In genomic region chr15:44102675-44103254, GRCh38 we compare ENCODE assay signal across 9 cellular contexts.
DNase-seq lines count a peak whose midpoint lies in the region; ATAC-seq and TF ChIP-seq lines count a peak whose summit lies in the region.
"Had no signal": no experiment of that assay in that cellular context is flagged by ENCODE, and none has a peak within 500 bp of the region (broad histone marks: within the 10 kb centered on the region; RNA-seq: fewer than 3 reads in every experiment).

No MANE protein-coding gene starts in this region.

- no peaks in the 10 kb centered on the region for H3K4me1 Mint-ChIP-seq in effector memory CD8-positive, alpha-beta T cell (ENCODE audit: low read depth in 2 of 2)

- peaks cover 47% of the 10 kb centered on the region for H3K4me1 ChIP-seq in GM23248 (ENCODE audit: insufficient read depth)
- peaks cover 18% of the 10 kb centered on the region for H3K4me1 ChIP-seq in SJCRH30
- no peaks in the 10 kb centered on the region for H3K4me1 ChIP-seq in prostate gland (replicated peaks)

- peaks cover 17 to 20% of the 10 kb centered on the region in 2 donors for H3K27me3 Mint-ChIP-seq in effector memory CD8-positive, alpha-beta T cell

- H3K9me2 ChIP-seq in GM23248 (ENCODE audit: insufficient read depth): no peaks in the 10 kb centered on the region

- peak overlapping the region; percentile 89 for H3K27ac ChIP-seq in GM23248
- H3K27ac ChIP-seq in SJCRH30: peak overlapping the region; percentile 41
- peak overlapping the region in 1 of 2 donors; percentile 50 for H3K27ac ChIP-seq in prostate gland
- H3K27ac ChIP-seq: skin epidermis had no signal

- no peak overlapping the region for H3K4me3 Mint-ChIP-seq in effector memory CD8-positive, alpha-beta T cell

- H3K27me3 ChIP-seq in GM23248 (replicated peaks; ENCODE audit: insufficient read depth) (no peaks in the 10 kb centered on the region), SJCRH30 (no peaks in the 10 kb centered on the region), prostate gland (replicated peaks; ENCODE audit: insufficient read depth) (no peaks in the 10 kb centered on the region)

- intact Hi-C loops in prostate gland (cut with DNase I): no loop called here

- H4K20me1 ChIP-seq in GM23248 (ENCODE audit: insufficient read depth): no peaks in the 10 kb centered on the region

- no peak overlapping the region for H3K27ac Mint-ChIP-seq in effector memory CD8-positive, alpha-beta T cell

- peaks cover 45% of the 10 kb centered on the region for H3F3A ChIP-seq in GM23248 (ENCODE audit: insufficient read depth)

- no peak overlapping the region for H2AFZ ChIP-seq in GM23248

- DNase-seq in GM23248 (peak; percentile 99), SJCRH30 (peak; percentile 45 to 72), foreskin melanocyte (peak; percentile 100), prostate gland (ENCODE audit: low spot score) (peak; percentile 63)
- DNase-seq in effector CD4-positive, alpha-beta T cell: no peak
- no peak for DNase-seq in effector memory CD8-positive, alpha-beta T cell

- H3K9me3 ChIP-seq in GM23248 (ENCODE audit: low read depth) (no peaks in the 10 kb centered on the region), SJCRH30 (replicated peaks) (no peaks in the 10 kb centered on the region), prostate gland (no peaks in the 10 kb centered on the region)

- no peaks in the 10 kb centered on the region for H3K36me3 Mint-ChIP-seq in effector memory CD8-positive, alpha-beta T cell (ENCODE audit: insufficient read depth)

- H3K9ac ChIP-seq in GM23248: peak overlapping the region; percentile 61

- no peaks in the 10 kb centered on the region for H3K36me3 ChIP-seq in GM23248 (ENCODE audit: low read depth)
- no peaks in the 10 kb centered on the region for H3K36me3 ChIP-seq in SJCRH30
- H3K36me3 ChIP-seq in prostate gland: no peaks in the 10 kb centered on the region

- TF ChIP-seq CTCF in prostate gland (IDR thresholded peaks at IDR 0.05): no peak

- peak overlapping the region; percentile 73 for H3K4me2 ChIP-seq in GM23248 (ENCODE audit: unreplicated experiment)

- H3K79me2 ChIP-seq in GM23248 (ENCODE audit: insufficient read depth): no peaks in the 10 kb centered on the region

- in situ Hi-C loops in GM23248 (cut with MboI): no loop called here

- no peak for TF ChIP-seq POLR2A in prostate gland (IDR thresholded peaks at IDR 0.05)

- H3K4me3 ChIP-seq in GM23248 (peak overlapping the region; percentile 44; the same call in 1 of the 2 replicates), SJCRH30 (no peak overlapping the region), prostate gland (no peak overlapping the region)
- H3K4me3 ChIP-seq: skin epidermis had no signal

- no peak for ATAC-seq in HG02588 (IDR thresholded peaks at IDR 0.05; ENCODE audit: unreplicated experiment)
- ATAC-seq in effector memory CD8-positive, alpha-beta T cell (replicated peaks): no peak
- no peak for ATAC-seq in HG03378 (IDR thresholded peaks at IDR 0.05; ENCODE audit: unreplicated experiment)

- no peaks in the 10 kb centered on the region for H3K9me3 Mint-ChIP-seq in effector memory CD8-positive, alpha-beta T cell

Comparison
In these comparisons a context has a peak if more than half of its experiments do, and no peak if none do; other contexts are left out.
1. DNase-seq: peak in GM23248 (single experiment), SJCRH30 (2 of 2), foreskin melanocyte (single experiment) and prostate gland (single experiment); none in effector CD4-positive, alpha-beta T cell (single experiment) and effector memory CD8-positive, alpha-beta T cell (0 of 3).